Comparison of ENCODE assay signal across 9 cellular contexts in the genomic region with DNA sequence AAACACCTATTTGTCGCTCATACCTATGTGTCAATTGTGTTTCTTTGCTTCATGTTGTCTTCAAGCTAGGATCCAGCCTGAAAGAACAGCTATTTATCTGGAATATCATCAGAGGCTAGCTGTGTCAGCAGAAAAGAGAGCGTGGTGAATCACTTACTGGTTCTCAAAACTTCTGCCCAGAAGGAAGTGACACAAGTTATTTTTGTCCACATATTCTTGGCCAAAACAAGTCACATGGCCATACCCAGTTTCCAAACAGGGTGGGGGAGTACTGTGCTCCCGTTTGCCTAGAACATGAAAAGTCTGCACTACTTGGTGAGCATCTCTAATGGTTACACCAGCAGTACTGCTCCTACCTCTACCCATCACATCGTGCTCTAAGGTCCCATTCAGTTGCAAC.
A peak's percentile ranks its signal among the peaks of the same experiment; 100 is the strongest.
DNase-seq lines count a peak whose midpoint lies in the region; ATAC-seq, FAIRE-seq and TF ChIP-seq lines count a peak whose summit lies in the region.
"Had no signal": no experiment of that assay in that cellular context is flagged by ENCODE, and none has a peak within 500 bp of the region (broad histone marks: within the 10 kb centered on the region; RNA-seq: fewer than 3 reads in every experiment).

No MANE protein-coding gene starts in this region.

- DNase-seq in astrocyte (ENCODE audit: low read depth) (peak; percentile 14), mucosa of gallbladder (ENCODE audit: low spot score) (peak; percentile 18), 8988T (no peak)
- no peak for DNase-seq in stimulated activated naive CD8-positive, alpha-beta T cell treated with anti-CD3 and anti-CD28 coated beads, Interleukin-15, Interleukin-2, amounts not matched to agents 100 U/mL and 50 U/mL, for 24 hours
- no peak for DNase-seq in effector memory CD8-positive, alpha-beta T cell

- peak overlapping the region; percentile 21 for H3K27ac Mint-ChIP-seq in astrocyte (ENCODE audit: unreplicated experiment)
- H3K27ac Mint-ChIP-seq in effector memory CD8-positive, alpha-beta T cell = no peak overlapping the region
- H3K27ac Mint-ChIP-seq: T-helper 1 cell treated with Interleukin-12 subunit alpha and Interleukin-12 subunit beta and Interleukin-4 antibody, amounts not matched to agents 30 μg/mL and 1 μg/mL, for 36 hours had no signal

- H2AFZ ChIP-seq in astrocyte (ENCODE audit: low read depth, low read length) = no peak overlapping the region

- H3K4me1 Mint-ChIP-seq in astrocyte (ENCODE audit: low read depth, unreplicated experiment) = peaks cover 15% of the 10 kb centered on the region
- H3K4me1 Mint-ChIP-seq in effector memory CD8-positive, alpha-beta T cell (ENCODE audit: low read depth in 2 of 2) = no peaks in the 10 kb centered on the region

- no peak overlapping the region for H3K27ac ChIP-seq in astrocyte (ENCODE audit: low read depth, low read length)

- H3K36me3 Mint-ChIP-seq in astrocyte (ENCODE audit: low read depth, unreplicated experiment) = no peaks in the 10 kb centered on the region
- H3K36me3 Mint-ChIP-seq in effector memory CD8-positive, alpha-beta T cell (ENCODE audit: insufficient read depth) = no peaks in the 10 kb centered on the region

- H3K4me2 ChIP-seq in astrocyte (ENCODE audit: low read length) = no peak overlapping the region

- no peak overlapping the region for H3K4me3 Mint-ChIP-seq in astrocyte (ENCODE audit: unreplicated experiment)
- H3K4me3 Mint-ChIP-seq in effector memory CD8-positive, alpha-beta T cell = no peak overlapping the region
- H3K4me3 Mint-ChIP-seq: T-helper 1 cell treated with Interleukin-12 subunit alpha and Interleukin-12 subunit beta and Interleukin-4 antibody, amounts not matched to agents 30 μg/mL and 1 μg/mL, for 36 hours had no signal

- TF ChIP-seq CTCF in astrocyte (IDR thresholded peaks at IDR 0.05; ENCODE audit: insufficient read depth, low read depth, low read length) = no peak

- H4K20me1 ChIP-seq in astrocyte (ENCODE audit: insufficient read depth, low read length) = no peaks in the 10 kb centered on the region

- no peak for FAIRE-seq in astrocyte (lab: Jason Lieb, UNC)

- H3K9ac ChIP-seq in astrocyte (ENCODE audit: low read length) = no peak overlapping the region

- ATAC-seq in GM18517 (IDR thresholded peaks at IDR 0.05; ENCODE audit: unreplicated experiment) = peak; percentile 79
- ATAC-seq in HG02938 (IDR thresholded peaks at IDR 0.05; ENCODE audit: unreplicated experiment) = peak; percentile 59
- ATAC-seq in stimulated activated naive CD8-positive, alpha-beta T cell treated with anti-CD3 and anti-CD28 coated beads, Interleukin-15, Interleukin-2, amounts not matched to agents 100 U/mL and 50 U/mL, for 24 hours = no peak
- no peak for ATAC-seq in GM19023 (IDR thresholded peaks at IDR 0.05; ENCODE audit: unreplicated experiment)
- no peak for ATAC-seq in effector memory CD8-positive, alpha-beta T cell (replicated peaks)

- no peaks in the 10 kb centered on the region for H3K79me2 ChIP-seq in astrocyte (ENCODE audit: insufficient read depth, low read length)

- H3K4me1 ChIP-seq in astrocyte (ENCODE audit: insufficient read depth, low read length) = no peaks in the 10 kb centered on the region

- no peak overlapping the region for H3K4me3 ChIP-seq in astrocyte (ENCODE audit: insufficient read depth, low read depth, low read length)

- no peaks in the 10 kb centered on the region for H3K27me3 ChIP-seq in astrocyte (ENCODE audit: insufficient read depth, low read length)

- H3K9me3 ChIP-seq in astrocyte (ENCODE audit: insufficient read depth, low read depth, low read length) = no peaks in the 10 kb centered on the region

- no peaks in the 10 kb centered on the region for H3K27me3 Mint-ChIP-seq in astrocyte (ENCODE audit: low read depth, unreplicated experiment)
- H3K27me3 Mint-ChIP-seq in effector memory CD8-positive, alpha-beta T cell = peaks cover 0 to 10% of the 10 kb centered on the region in 2 donors

- H3K9me3 Mint-ChIP-seq in astrocyte (ENCODE audit: unreplicated experiment) = no peaks in the 10 kb centered on the region
- no peaks in the 10 kb centered on the region for H3K9me3 Mint-ChIP-seq in effector memory CD8-positive, alpha-beta T cell
- H3K9me3 Mint-ChIP-seq: T-helper 1 cell treated with Interleukin-12 subunit alpha and Interleukin-12 subunit beta and Interleukin-4 antibody, amounts not matched to agents 30 μg/mL and 1 μg/mL, for 36 hours had no signal

- no peaks in the 10 kb centered on the region for H3K36me3 ChIP-seq in astrocyte (ENCODE audit: insufficient read depth, low read length)

Comparison
In these comparisons a context has a peak if more than half of its experiments do, and no peak if none do; other contexts are left out.
1. ATAC-seq: peak in GM18517 (single experiment) and HG02938 (single experiment); none in stimulated activated naive CD8-positive, alpha-beta T cell treated with anti-CD3 and anti-CD28 coated beads, Interleukin-15, Interleukin-2, amounts not matched to agents 100 U/mL and 50 U/mL, for 24 hours (single experiment), GM19023 (single experiment) and effector memory CD8-positive, alpha-beta T cell (single experiment).
2. DNase-seq: peak in astrocyte (single experiment) and mucosa of gallbladder (single experiment); none in stimulated activated naive CD8-positive, alpha-beta T cell treated with anti-CD3 and anti-CD28 coated beads, Interleukin-15, Interleukin-2, amounts not matched to agents 100 U/mL and 50 U/mL, for 24 hours (single experiment), 8988T (single experiment) and effector memory CD8-positive, alpha-beta T cell (0 of 3).